ENCODE assay signal across 8 cellular contexts in genomic region chr20:37526839-37527637, GRCh38. TPM values are rescaled to one million over a fixed set of nuclear protein-coding genes. Genes with fewer than 3 reads are reported as not detected.
DNase-seq lines count a peak whose midpoint lies in the region; ATAC-seq, FAIRE-seq and TF ChIP-seq lines count a peak whose summit lies in the region.

No MANE protein-coding gene starts in this region.

- H3K4me3 ChIP-seq in A549 (peak overlapping the region; percentile 100), fibroblast of lung (replicated peaks in 1 of 4; ENCODE audit: control extremely low read depth in 1 of 4, insufficient read depth in 1 of 4, low read depth in 3 of 4, low read length in 4 of 4) (peak overlapping the region; percentile 70 to 99 (median 84)), neuron (ENCODE audit: low read length) (peak overlapping the region; percentile 94)

- TF ChIP-seq CTCF in A549 (IDR thresholded peaks at IDR 0.05) (no peak), GM13977 (IDR thresholded peaks at IDR 0.05; ENCODE audit: extremely low read depth, insufficient read depth, missing control alignments) (peak; percentile 8), fibroblast of lung (conservative IDR thresholded peaks at IDR 0.05 in 1 of 2, IDR thresholded peaks at IDR 0.05 in 1 of 2; ENCODE audit: low read depth in 1 of 2, low read length in 2 of 2) (no peak)

- peaks cover 2% of the 10 kb centered on the region for H4K20me1 ChIP-seq in fibroblast of lung (ENCODE audit: control insufficient read depth, extremely low read depth, insufficient read depth, low read length)

- POLR2A ChIA-PET in A549 (lab: Yijun Ruan, JAX) = no interaction called here

- H3K27me3 ChIP-seq in fibroblast of lung (ENCODE audit: control insufficient read depth, insufficient read depth, low read length) (no peaks in the 10 kb centered on the region), neuron (ENCODE audit: insufficient read depth, low read length) (no peaks in the 10 kb centered on the region)

- H3K4me2 ChIP-seq in A549 = peak overlapping the region; percentile 84
- peak overlapping the region; percentile 99 for H3K4me2 ChIP-seq in fibroblast of lung (ENCODE audit: extremely low read depth, insufficient read depth, low read length)

- H3K79me2 ChIP-seq in fibroblast of lung (ENCODE audit: control insufficient read depth, insufficient read depth, low read length) = peaks cover 51% of the 10 kb centered on the region

- FAIRE-seq in A549 (lab: Jason Lieb, UNC) = no peak

- H2AFZ ChIP-seq in fibroblast of lung (ENCODE audit: low read length) (peak overlapping the region; percentile 29), neuron (ENCODE audit: low read depth, low read length) (peak overlapping the region; percentile 83)

- H3K27ac ChIP-seq in A549 (peak overlapping the region; percentile 96 to 99), fibroblast of lung (ENCODE audit: insufficient read depth, low read length) (peak overlapping the region; percentile 94)

- H3K4me1 ChIP-seq in A549 = peaks cover 33% of the 10 kb centered on the region
- H3K4me1 ChIP-seq in fibroblast of lung (ENCODE audit: control insufficient read depth, extremely low read depth, insufficient read depth, low read length) = peaks cover 10% of the 10 kb centered on the region
- H3K4me1 ChIP-seq in neuron (ENCODE audit: insufficient read depth, low read length) = peaks cover 23% of the 10 kb centered on the region

- no peak for TF ChIP-seq POLR2A in A549 (IDR thresholded peaks at IDR 0.05; ENCODE audit: low read length)

- H3K9me3 ChIP-seq in A549 = no peaks in the 10 kb centered on the region
- no peaks in the 10 kb centered on the region for H3K9me3 ChIP-seq in fibroblast of lung (ENCODE audit: control insufficient read depth, insufficient read depth, low read depth, low read length)
- H3K9me3 ChIP-seq in neuron (ENCODE audit: low read length) = peaks cover 12% of the 10 kb centered on the region

- H3K36me3 ChIP-seq in fibroblast of lung (ENCODE audit: control insufficient read depth, insufficient read depth, low read length) (no peaks in the 10 kb centered on the region), neuron (ENCODE audit: insufficient read depth, low read length) (peaks cover 2% of the 10 kb centered on the region)

- DNase-seq in A549 (ENCODE audit: low read depth in 1 of 2, low spot score in 1 of 2) (peak; percentile 22 to 51), GM13977 (ENCODE audit: low spot score) (no peak), SW480 (ENCODE audit: low spot score) (peak; percentile 54), fibroblast of lung (ENCODE audit: low read depth in 2 of 2) (peak; percentile 30 to 36), OCI-M2 (lab: John Stamatoyannopoulos, UW; ENCODE audit: unreplicated experiment) (no peak)
- DNase-seq in activated CD4-positive, alpha-beta T cell treated with anti-CD3 and anti-CD28 coated beads for 4 hours = no peak

- 2% methylated on average over 19 of the region's 28 CpGs for WGBS in A549 (ENCODE audit: missing lambda C conversion rate)

- peak overlapping the region; percentile 92 for H3K9ac ChIP-seq in fibroblast of lung (ENCODE audit: insufficient read depth, low read length)

- in situ Hi-C loops in GM13977 (cut with MboI; ENCODE audit: low pct_unique_long_range_greater_than_20kb, low sequenced_read_pairs, unreplicated experiment) = loop anchor here (10.0 kb wide), 1 partner anchor 122 kb away; no protein-coding TSS in a partner anchor

- ATAC-seq in A549 (peak; percentile 44 to 54; a peak in 5 of 6 replicates), HG03565 (IDR thresholded peaks at IDR 0.05; ENCODE audit: unreplicated experiment) (no peak)

- no peak for TF ChIP-seq EP300 in A549 (IDR thresholded peaks at IDR 0.05)

- no peak for TF ChIP-seq RAD21 in A549 (conservative IDR thresholded peaks at IDR 0.05 in 1 of 2, IDR thresholded peaks at IDR 0.05 in 1 of 2)

- CTCF ChIA-PET in A549 (lab: Yijun Ruan, JAX) = interaction anchor here (0.9 to 10.2 kb wide), 4 partner anchors 96 to 333 kb away, joined by 3 to 120 read pairs (median 3); no protein-coding TSS in a partner anchor

TF ChIP-seq in A549, 52 proteins besides CTCF, POLR2A, EP300 and RAD21:
- TF ChIP-seq, protein P1, sequence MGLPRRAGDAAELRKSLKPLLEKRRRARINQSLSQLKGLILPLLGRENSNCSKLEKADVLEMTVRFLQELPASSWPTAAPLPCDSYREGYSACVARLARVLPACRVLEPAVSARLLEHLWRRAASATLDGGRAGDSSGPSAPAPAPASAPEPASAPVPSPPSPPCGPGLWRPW (IDR thresholded peaks at IDR 0.05) = no peak
- TF ChIP-seq TP53 (CRISPR knock-in tag; IDR thresholded peaks at IDR 0.05) = no peak
TF ChIP-seq in A549: peak in this region for 0.

RNA-seq across cellular contexts. Expression of gene BLCAP, which starts 0.6 kb away (rescaled TPM):
- polyA plus RNA-seq in A549 (2011; rRNA removed) (48.3 and 49.0 TPM in 2 replicates), A549 (2017; fragmentation: RNase III; extraction: RNeasy Plus Mini Kit Qiagen cat#74134 plus additional on column Dnase treatment) (30.3 to 31.5 TPM (median 30.7 TPM) in 3 replicates), fibroblast of lung (76.7 and 83.1 TPM in 2 replicates)
- 38.7 and 49.6 TPM in 2 replicates for polyA plus RNA-seq in A549 (2012; cell fraction: cytosol; rRNA removed)
- 40.4 and 41.5 TPM in 2 replicates for polyA plus RNA-seq in A549 (2012; cell fraction: nucleus; rRNA removed)
- 43.4 and 43.9 TPM in 2 replicates for polyA minus RNA-seq in A549 (2011; rRNA and poly(A)+ RNA removed)
- total RNA-seq in fibroblast of lung = 19.3 and 31.0 TPM in 2 replicates
- 42.8 and 45.3 TPM in 2 replicates for polyA plus RNA-seq in fibroblast of lung (2012)
- polyA minus RNA-seq in fibroblast of lung (ENCODE audit: low replicate concordance) = 79.0 and 91.3 TPM in 2 replicates

RNA-seq across cellular contexts. Expression of gene NNAT, which starts 6.0 kb away (rescaled TPM):
- not detected in 2 replicates for polyA plus RNA-seq in A549 (2011; rRNA removed)
- not detected in 2 replicates for polyA plus RNA-seq in A549 (2012; cell fraction: cytosol; rRNA removed)
- polyA plus RNA-seq in A549 (2012; cell fraction: nucleus; rRNA removed) = not detected in 2 replicates
- polyA plus RNA-seq in A549 (2017; fragmentation: RNase III; extraction: RNeasy Plus Mini Kit Qiagen cat#74134 plus additional on column Dnase treatment) = not detected in 3 replicates
- polyA minus RNA-seq in A549 (2011; rRNA and poly(A)+ RNA removed) = not detected in 2 replicates
- 0.26 and 0.83 TPM in 2 replicates for total RNA-seq in fibroblast of lung
- 0.74 and 2.4 TPM in 2 replicates for polyA plus RNA-seq in fibroblast of lung
- 0.66 and 3.9 TPM in 2 replicates for polyA plus RNA-seq in fibroblast of lung (2012)
- 0.33 TPM in 1 of 2 replicates, not detected in the other for polyA minus RNA-seq in fibroblast of lung (ENCODE audit: low replicate concordance)

Comparison
In these comparisons a context has a peak if more than half of its experiments do, and no peak if none do; other contexts are left out.
1. DNase-seq: peak in A549 (2 of 2), SW480 (single experiment) and fibroblast of lung (2 of 2); none in GM13977 (single experiment), OCI-M2 (single experiment) and activated CD4-positive, alpha-beta T cell treated with anti-CD3 and anti-CD28 coated beads for 4 hours (0 of 2).
2. Peak in every context shown above with its lines, with median percentiles within 50 percentile points of each other: H3K4me3 ChIP-seq.